1 cellular context compared by ENCODE assay signal in genomic region chr18:50802133-50802532, GRCh38.
TF ChIP-seq lines count a peak whose summit lies in the region.

No MANE protein-coding gene starts in this region.

TF ChIP-seq in GM23338, 12 proteins besides CTCF, POLR2A, EP300 and RAD21 (continued from another document):
- TF ChIP-seq ZNF462 (CRISPR knock-in tag; IDR thresholded peaks at IDR 0.05) (no peak), ETS1 (IDR thresholded peaks at IDR 0.05) (no peak), CREB1 (CRISPR knock-in tag; IDR thresholded peaks at IDR 0.05; ENCODE audit: low read depth) (no peak), EZH2phosphoT487 (IDR thresholded peaks at IDR 0.05; ENCODE audit: unreplicated experiment) (no peak), REST (IDR thresholded peaks at IDR 0.05; ENCODE audit: unreplicated experiment) (no peak), EZH2 (IDR thresholded peaks at IDR 0.05; ENCODE audit: low read depth, unreplicated experiment) (no peak), STAT1 (IDR thresholded peaks at IDR 0.05; ENCODE audit: unreplicated experiment) (no peak), JUNB (IDR thresholded peaks at IDR 0.05; ENCODE audit: unreplicated experiment) (no peak)
